ENCODE assay signal across 8 cellular contexts in genomic region chr7:70693300-70693689, GRCh38.
DNase-seq lines count a peak whose midpoint lies in the region; ATAC-seq, FAIRE-seq and TF ChIP-seq lines count a peak whose summit lies in the region.

No MANE protein-coding gene starts in this region.

- ATAC-seq in activated CD8-positive, alpha-beta memory T cell treated with anti-CD3 and anti-CD28 coated beads, Interleukin-2, amount 10 ng/mL, durations not matched to agents 7 days and 5 days = no peak
- ATAC-seq in body of pancreas = peak; percentile 18
- peak; percentile 13; the same call in 2 of the 3 replicates for ATAC-seq in HepG2

- TF ChIP-seq POLR2A in body of pancreas (IDR thresholded peaks at IDR 0.05) (no peak), HepG2 (IDR thresholded peaks at IDR 0.05; ENCODE audit: insufficient read depth in 1 of 2, low read depth in 2 of 2, low read length in 2 of 2) (no peak), transverse colon (IDR thresholded peaks at IDR 0.05) (no peak)

- CTCF ChIA-PET in activated CD8-positive, alpha-beta memory T cell treated with anti-CD3 and anti-CD28 coated beads, Interleukin-2, amount 10 ng/mL, durations not matched to agents 7 days and 5 days (lab: Charles Lee) = interaction anchor here (1.3 to 2.5 kb wide), 2 partner anchors 14 to 46 kb away, joined by 3 to 11 read pairs; no protein-coding TSS in a partner anchor
- CTCF ChIA-PET in HepG2 (lab: Yijun Ruan, JAX; ENCODE audit: low intra/inter-chr PET ratio, low total read pairs) = no interaction called here

- H3K36me3 Mint-ChIP-seq in activated CD8-positive, alpha-beta memory T cell treated with anti-CD3 and anti-CD28 coated beads, Interleukin-2, amount 10 ng/mL, durations not matched to agents 7 days and 5 days = no peaks in the 10 kb centered on the region

- H3K9me3 Mint-ChIP-seq in activated CD8-positive, alpha-beta memory T cell treated with anti-CD3 and anti-CD28 coated beads, Interleukin-2, amount 10 ng/mL, durations not matched to agents 7 days and 5 days (ENCODE audit: low read depth) = no peaks in the 10 kb centered on the region

- peaks cover 14% of the 10 kb centered on the region for H3K4me1 ChIP-seq in body of pancreas
- no peaks in the 10 kb centered on the region for H3K4me1 ChIP-seq in HepG2 (ENCODE audit: insufficient read depth, low read length)
- H3K4me1 ChIP-seq in transverse colon = peaks cover 0 to 27% (median 3%) of the 10 kb centered on the region in 4 donors

- TF ChIP-seq RAD21 in HepG2 (CRISPR knock-in tag; IDR thresholded peaks at IDR 0.05) = no peak

- H2AFZ ChIP-seq in HepG2 (ENCODE audit: low read length) = no peak overlapping the region

- TF ChIP-seq CTCF in body of pancreas (IDR thresholded peaks at IDR 0.05) = no peak
- no peak for TF ChIP-seq CTCF in HepG2 (CRISPR knock-in tag; IDR thresholded peaks at IDR 0.05)
- TF ChIP-seq CTCF in transverse colon (IDR thresholded peaks at IDR 0.05) = no peak

- peak overlapping the region; percentile 54 to 74 (median 64) for H3K27ac ChIP-seq in body of pancreas
- no peak overlapping the region for H3K27ac ChIP-seq in HepG2 (ENCODE audit: extremely low read length, insufficient read depth, low read length)
- H3K27ac ChIP-seq in transverse colon = peak overlapping the region; percentile 85 to 94 (median 92)

- no peak overlapping the region for H3K9ac ChIP-seq in HepG2 (ENCODE audit: insufficient read depth, low read depth, low read length)

- peak overlapping the region; percentile 63 for H3K4me3 Mint-ChIP-seq in activated CD8-positive, alpha-beta memory T cell treated with anti-CD3 and anti-CD28 coated beads, Interleukin-2, amount 10 ng/mL, durations not matched to agents 7 days and 5 days

- H3K4me1 Mint-ChIP-seq in activated CD8-positive, alpha-beta memory T cell treated with anti-CD3 and anti-CD28 coated beads, Interleukin-2, amount 10 ng/mL, durations not matched to agents 7 days and 5 days = peaks cover 16% of the 10 kb centered on the region

- FAIRE-seq in HepG2 (lab: Jason Lieb, UNC) = no peak

- no peaks in the 10 kb centered on the region for H4K20me1 ChIP-seq in HepG2 (ENCODE audit: insufficient read depth, low read length)

- H3K27ac Mint-ChIP-seq in activated CD8-positive, alpha-beta memory T cell treated with anti-CD3 and anti-CD28 coated beads, Interleukin-2, amount 10 ng/mL, durations not matched to agents 7 days and 5 days = no peak overlapping the region

- H3K4me3 ChIP-seq in body of pancreas (no peak overlapping the region), HepG2 (replicated peaks in 1 of 3; ENCODE audit: insufficient read depth in 1 of 3, low read depth in 2 of 3, low read length in 3 of 3) (no peak overlapping the region), transverse colon (peak overlapping the region; percentile 52 to 94 (median 85))

- POLR2A ChIA-PET in HepG2 (lab: Yijun Ruan, JAX) = no interaction called here

- intact Hi-C loops in body of pancreas (cut with DNase I) = no loop called here
- intact Hi-C loops in HepG2 (cut with micrococcal nuclease; ENCODE audit: unreplicated experiment) = loop anchor here (10.0 kb wide), 2 partner anchors 498 to 528 kb away; no protein-coding TSS in a partner anchor
- intact Hi-C loops in transverse colon (cut with DNase I; ENCODE audit: low total_unique reads) = loop anchor here (5.0 kb wide), 1 partner anchor 651 kb away; no protein-coding TSS in a partner anchor

- 57 to 58% methylated on average over 9 to 11 of the region's 11 CpGs for WGBS in body of pancreas, 2 donors
- WGBS in HepG2 (ENCODE audit: low lambda C conversion rate) = 14% methylated on average over 11 of the region's 11 CpGs
- 45% methylated on average over 11 of the region's 11 CpGs; no CpG with 5 or more reads in 1 of the 2 donors for WGBS in transverse colon (ENCODE audit: low coverage in 1 of 2), 2 donors

- H3K9me3 ChIP-seq in body of pancreas = no peaks in the 10 kb centered on the region
- H3K9me3 ChIP-seq in HepG2 (ENCODE audit: low read length) = no peaks in the 10 kb centered on the region
- H3K9me3 ChIP-seq in transverse colon = no peaks in the 10 kb centered on the region

- H3K27me3 Mint-ChIP-seq in activated CD8-positive, alpha-beta memory T cell treated with anti-CD3 and anti-CD28 coated beads, Interleukin-2, amount 10 ng/mL, durations not matched to agents 7 days and 5 days = peaks cover 50% of the 10 kb centered on the region

- BruUV-seq in HepG2 (replicated peaks; lab: Mats Ljungman, UMichigan) = no TSS peak

- H3K36me3 ChIP-seq in body of pancreas (replicated peaks in 1 of 2; ENCODE audit: insufficient read depth in 1 of 2, low read depth in 2 of 2) (no peaks in the 10 kb centered on the region), HepG2 (replicated peaks in 1 of 2; ENCODE audit: control insufficient read depth in 1 of 2, insufficient read depth in 2 of 2, low read length in 2 of 2) (no peaks in the 10 kb centered on the region), transverse colon (no peaks in the 10 kb centered on the region)

- H3K4me2 ChIP-seq in HepG2 (ENCODE audit: low read depth, low read length) = peak overlapping the region; percentile 67; the same call in 1 of the 2 replicates

- in situ Hi-C loops in HepG2 (cut with HindIII; ENCODE audit: extremely low pct_ligation_motif_present, low pct_unique_long_range_greater_than_20kb) (no loop called here), transverse colon (cut with MboI; ENCODE audit: low pct_ligation_motif_present in 1 of 4, low pct_unique_long_range_greater_than_20kb in 1 of 4, low sequenced_read_pairs in 3 of 4) (loop anchor here in 3 of 4 donors (25.0 kb wide), 3 partner anchors 506 to 656 kb away; no protein-coding TSS in a partner anchor)

- H3K27me3 ChIP-seq in body of pancreas = no peaks in the 10 kb centered on the region
- peaks cover 6 to 36% of the 10 kb centered on the region in 2 experiments for H3K27me3 ChIP-seq in HepG2 (ENCODE audit: control insufficient read depth in 1 of 2, insufficient read depth in 2 of 2, low read length in 2 of 2)
- peaks cover 16% of the 10 kb centered on the region for H3K27me3 ChIP-seq in transverse colon

- H3K79me2 ChIP-seq in HepG2 (ENCODE audit: insufficient read depth, low read length) = no peaks in the 10 kb centered on the region

- TF ChIP-seq EP300 in HepG2 (IDR thresholded peaks at IDR 0.05; ENCODE audit: low read depth in 2 of 2, low read length in 2 of 2) (no peak), HepG2 (CRISPR knock-in tag; IDR thresholded peaks at IDR 0.05; ENCODE audit: borderline replicate concordance) (no peak), transverse colon (IDR thresholded peaks at IDR 0.05; ENCODE audit: low read depth) (no peak)

- no peak for DNase-seq in activated CD8-positive, alpha-beta memory T cell treated with anti-CD3 and anti-CD28 coated beads, Interleukin-2, amount 10 ng/mL, durations not matched to agents 7 days and 5 days
- no peak for DNase-seq in activated CD8-positive, alpha-beta memory T cell treated with anti-CD3 and anti-CD28 coated beads, Interleukin-2, amount 50 U/mL, for 48 hours
- DNase-seq in body of pancreas (peak in 1 of 4 donors; percentile 10), HepG2 (ENCODE audit: low spot score) (no peak), transverse colon (no peak), dermis blood vessel endothelial cell (no peak), NCI-H1436 treated with DMSO at 0.1 percent for 48 hours (lab: John Stamatoyannopoulos, UW) (no peak)
- no peak for DNase-seq in stimulated activated CD4-positive, alpha-beta T cell treated with anti-CD3 and anti-CD28 coated beads, Interleukin-4, amount 100 ng/mL, for 24 hours

TF ChIP-seq in HepG2, 621 proteins besides CTCF, POLR2A, EP300 and RAD21:
- TF ChIP-seq BHLHE40 (IDR thresholded peaks at IDR 0.05; ENCODE audit: low read length) = no peak
- 0 out of 2 replicates have a peak, but pooled peaks have one; percentile 4 for TF ChIP-seq ZFY (CRISPR knock-in tag; IDR thresholded peaks at IDR 0.05)
TF ChIP-seq in HepG2: peak in this region for 1.

Comparison
In these comparisons a context has a peak if more than half of its experiments do, and no peak if none do; other contexts are left out.
1. H3K4me3 ChIP-seq: peak in transverse colon (4 of 4); none in body of pancreas (0 of 2) and HepG2 (0 of 3).